ENCODE assay signal across 13 cellular contexts in the genomic region with DNA sequence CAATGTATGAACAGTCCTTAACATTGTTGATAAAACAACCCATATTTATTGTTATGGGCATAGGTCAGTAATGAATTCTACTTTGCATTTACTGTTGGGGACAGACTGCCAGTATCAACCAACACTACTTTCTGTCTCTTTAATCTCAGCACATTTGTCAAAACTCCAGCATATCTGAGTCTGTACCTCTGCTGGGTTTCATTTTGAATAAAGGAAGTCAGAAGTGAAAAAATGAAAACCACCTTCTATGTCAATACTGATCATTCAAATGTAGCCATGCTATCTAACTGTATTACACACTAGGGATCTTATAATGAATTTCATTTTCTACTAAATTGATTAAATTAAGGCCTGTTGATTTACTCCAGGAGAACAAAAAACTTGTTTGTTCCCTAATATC. TPM values are rescaled to one million over a fixed set of nuclear protein-coding genes. Genes with fewer than 3 reads are reported as not detected.
DNase-seq lines count a peak whose midpoint lies in the region; ATAC-seq, FAIRE-seq and TF ChIP-seq lines count a peak whose summit lies in the region.
"Had no signal": no experiment of that assay in that cellular context is flagged by ENCODE, and none has a peak within 500 bp of the region (broad histone marks: within the 10 kb centered on the region; RNA-seq: fewer than 3 reads in every experiment).

No MANE protein-coding gene starts in this region.

- H3K4me1 ChIP-seq in adrenal gland (replicated peaks in 1 of 2), result peaks cover 0 to 7% of the 10 kb centered on the region in 2 donors
- H3K4me1 ChIP-seq: testis had no signal

- TF ChIP-seq CTCF in D721Med (IDR thresholded peaks at IDR 0.05; ENCODE audit: insufficient read depth, missing control alignments) (no peak), adrenal gland (IDR thresholded peaks at IDR 0.05) (no peak)

- no peaks in the 10 kb centered on the region for H3K36me3 ChIP-seq in adrenal gland (replicated peaks in 1 of 2)

- no peak overlapping the region for H3K27ac ChIP-seq in adrenal gland
- H3K27ac ChIP-seq: epithelial cell of prostate, testis had no signal

- H3K9me3 Mint-ChIP-seq in activated T-helper 2 cell treated with anti-CD3 and anti-CD28 coated beads, Interferon-gamma antibody, Interleukin-2, Interleukin-4, amounts not matched to agents 10 μg/mL and 5 μg/mL and 100 μg/mL, durations not matched to agents 14 hours and 24 hours and 36 hours, result no peaks in the 10 kb centered on the region
- peaks cover 0 to 5% (median under 1%) of the 10 kb centered on the region in 6 donors for H3K9me3 Mint-ChIP-seq in immature natural killer cell
- H3K9me3 Mint-ChIP-seq: HFFc6 had no signal

- no peaks in the 10 kb centered on the region for H3K27me3 Mint-ChIP-seq in activated T-helper 2 cell treated with anti-CD3 and anti-CD28 coated beads, Interferon-gamma antibody, Interleukin-2, Interleukin-4, amounts not matched to agents 10 μg/mL and 5 μg/mL and 100 μg/mL, durations not matched to agents 14 hours and 24 hours and 36 hours (ENCODE audit: low read depth)
- peaks cover 3 to 5% (median 4%) of the 10 kb centered on the region in 3 donors for H3K27me3 Mint-ChIP-seq in immature natural killer cell (ENCODE audit: low read depth in 3 of 3)
- H3K27me3 Mint-ChIP-seq: CD4-positive, alpha-beta memory T cell had no signal

- no peaks in the 10 kb centered on the region for H3K27me3 ChIP-seq in adrenal gland
- H3K27me3 ChIP-seq: testis had no signal

- no peaks in the 10 kb centered on the region for H3K36me3 Mint-ChIP-seq in activated T-helper 2 cell treated with anti-CD3 and anti-CD28 coated beads, Interferon-gamma antibody, Interleukin-2, Interleukin-4, amounts not matched to agents 10 μg/mL and 5 μg/mL and 100 μg/mL, durations not matched to agents 14 hours and 24 hours and 36 hours (ENCODE audit: low read depth)
- peaks cover 0 to 3% (median 0%) of the 10 kb centered on the region in 3 donors for H3K36me3 Mint-ChIP-seq in immature natural killer cell
- H3K36me3 Mint-ChIP-seq: CD4-positive, alpha-beta memory T cell had no signal

- no peak for TF ChIP-seq POLR2A in adrenal gland (IDR thresholded peaks at IDR 0.05)

- H3K4me1 Mint-ChIP-seq in activated T-helper 2 cell treated with anti-CD3 and anti-CD28 coated beads, Interferon-gamma antibody, Interleukin-2, Interleukin-4, amounts not matched to agents 10 μg/mL and 5 μg/mL and 100 μg/mL, durations not matched to agents 14 hours and 24 hours and 36 hours (ENCODE audit: low read depth), result peaks cover 32% of the 10 kb centered on the region
- no peaks in the 10 kb centered on the region for H3K4me1 Mint-ChIP-seq in immature natural killer cell

- H3K4me3 Mint-ChIP-seq in activated T-helper 2 cell treated with anti-CD3 and anti-CD28 coated beads, Interferon-gamma antibody, Interleukin-2, Interleukin-4, amounts not matched to agents 10 μg/mL and 5 μg/mL and 100 μg/mL, durations not matched to agents 14 hours and 24 hours and 36 hours (ENCODE audit: low read depth), result no peak overlapping the region
- H3K4me3 Mint-ChIP-seq in immature natural killer cell, result no peak overlapping the region
- H3K4me3 Mint-ChIP-seq: CD4-positive, alpha-beta memory T cell; HFFc6 had no signal

- ATAC-seq in GM21360 (IDR thresholded peaks at IDR 0.05; ENCODE audit: unreplicated experiment) (peak; percentile 86), HG03039 (IDR thresholded peaks at IDR 0.05; ENCODE audit: unreplicated experiment) (peak; percentile 78)

- peak overlapping the region; percentile 58 for H3K27ac Mint-ChIP-seq in activated T-helper 2 cell treated with anti-CD3 and anti-CD28 coated beads, Interferon-gamma antibody, Interleukin-2, Interleukin-4, amounts not matched to agents 10 μg/mL and 5 μg/mL and 100 μg/mL, durations not matched to agents 14 hours and 24 hours and 36 hours
- H3K27ac Mint-ChIP-seq in immature natural killer cell, result no peak overlapping the region
- H3K27ac Mint-ChIP-seq: CD4-positive, alpha-beta memory T cell; HFFc6 had no signal

- peak; percentile 19 for DNase-seq in NCI-H2029 (lab: John Stamatoyannopoulos, UW)
- no peak for DNase-seq in NCI-H2029 treated with DMSO at 0.1 percent for 48 hours (lab: John Stamatoyannopoulos, UW)
- no peak for DNase-seq in activated T-helper 2 cell treated with anti-CD3 and anti-CD28 coated beads, Interferon-gamma antibody, Interleukin-2, Interleukin-4, amounts not matched to agents 10 μg/mL and 5 μg/mL and 100 μg/mL, durations not matched to agents 14 hours and 24 hours and 36 hours (ENCODE audit: low spot score)
- no peak for DNase-seq in immature natural killer cell
- DNase-seq in D721Med (ENCODE audit: insufficient read length, low spot score), result no peak
- no peak for DNase-seq in adrenal gland
- DNase-seq: CD4-positive, alpha-beta memory T cell; head of caudate nucleus; HFFc6; testis had no signal

- intact Hi-C loops in activated T-helper 2 cell treated with anti-CD3 and anti-CD28 coated beads, Interferon-gamma antibody, Interleukin-2, Interleukin-4, amounts not matched to agents 10 μg/mL and 5 μg/mL and 100 μg/mL, durations not matched to agents 14 hours and 24 hours and 36 hours (cut with micrococcal nuclease), result loop anchor here (2.0 kb wide), 1 partner anchor 122 kb away; no protein-coding TSS in a partner anchor
- intact Hi-C loops in adrenal gland (cut with DNase I), result no loop called here

- FAIRE-seq in D721Med (lab: Jason Lieb, UNC), result no peak

- no peak overlapping the region for H3K4me3 ChIP-seq in adrenal gland
- H3K4me3 ChIP-seq: testis had no signal

- H3K9me3 ChIP-seq in adrenal gland (replicated peaks in 1 of 3), result no peaks in the 10 kb centered on the region
- H3K9me3 ChIP-seq: testis had no signal

RNA-seq across cellular contexts. Expression of gene CXADR, which starts 24.2 kb away (rescaled TPM):
- total RNA-seq in activated T-helper 2 cell treated with anti-CD3 and anti-CD28 coated beads, Interferon-gamma antibody, Interleukin-2, Interleukin-4, amounts not matched to agents 10 μg/mL and 5 μg/mL and 100 μg/mL, durations not matched to agents 14 hours and 24 hours and 36 hours, result 0.39 and 0.64 TPM in 2 replicates
- polyA plus RNA-seq in immature natural killer cell (not detected), adrenal gland (10 to 100 TPM in 1 of 3 donors, 1 to 10 TPM in 2; 1.5 to 12.1 (median 2.3) TPM)
- total RNA-seq in adrenal gland, result 10 to 100 TPM in 5 of 8 donors, 1 to 10 TPM in 3; 3.1 to 25.2 (median 11.5) TPM
